30 cellular contexts compared by ENCODE assay signal in the genomic region with DNA sequence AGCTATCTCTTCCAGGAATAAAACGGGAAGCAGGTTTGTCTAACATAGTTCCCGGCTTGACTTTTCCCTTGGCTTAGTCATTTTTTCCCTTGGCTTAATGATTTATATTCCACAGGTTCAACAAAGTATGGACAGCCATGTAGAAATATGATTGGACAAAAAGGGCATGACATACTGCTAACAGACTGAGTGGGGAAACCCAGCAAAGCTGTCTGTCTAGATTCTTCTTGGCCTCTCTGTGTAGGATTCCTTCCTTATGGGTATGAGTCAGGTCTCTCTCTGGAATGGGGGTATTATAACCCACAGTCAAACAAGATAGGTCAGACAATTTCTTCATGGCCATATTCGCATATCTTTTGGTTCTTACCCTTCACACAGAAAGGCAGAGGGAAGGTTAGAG. TPM values are rescaled to one million over a fixed set of nuclear protein-coding genes. Genes with fewer than 3 reads are reported as not detected.
A peak's percentile ranks its signal among the peaks of the same experiment; 100 is the strongest.
DNase-seq lines count a peak whose midpoint lies in the region; ATAC-seq, FAIRE-seq and TF ChIP-seq lines count a peak whose summit lies in the region.
"Had no signal": no experiment of that assay in that cellular context is flagged by ENCODE, and none has a peak within 500 bp of the region (broad histone marks: within the 10 kb centered on the region; RNA-seq: fewer than 3 reads in every experiment).

No MANE protein-coding gene starts in this region.

- H3K27ac ChIP-seq in A549 (peak overlapping the region in 1 of 2 experiments; percentile 55; a peak in 3 of 6 replicates), IMR-90 (ENCODE audit: insufficient read depth, low read length) (no peak overlapping the region)
- H3K27ac ChIP-seq: right atrium auricular region, SJCRH30, tibial artery had no signal

- no peaks in the 10 kb centered on the region for H3K36me3 ChIP-seq in IMR-90 (ENCODE audit: control insufficient read depth, insufficient read depth, low read length)
- H3K36me3 ChIP-seq: right atrium auricular region, SJCRH30, tibial artery had no signal

- in situ Hi-C loops in IMR-90 (cut with MboI; ENCODE audit: low sequenced_read_pairs): loop anchor here (5.0 to 25.0 kb wide), 4 partner anchors 109 to 584 kb away; a partner anchor contains a TSS

- peaks cover 4 to 5% of the 10 kb centered on the region in 2 experiments; a peak in 1 of 4 replicates for H3K79me1 ChIP-seq in IMR-90 (ENCODE audit: low read depth in 1 of 2, low read length in 2 of 2)

- H3K4ac ChIP-seq in IMR-90 (ENCODE audit: low read depth, low read length): no peak overlapping the region

- POLR2A ChIA-PET in A549 (lab: Yijun Ruan, JAX): no interaction called here
- POLR2A ChIA-PET in IMR-90 (lab: Charles Lee; ENCODE audit: unreplicated experiment): no interaction called here

- H4K20me1 ChIP-seq in IMR-90 (ENCODE audit: insufficient read depth, low read length): no peaks in the 10 kb centered on the region

- no peaks in the 10 kb centered on the region for H3K27me3 ChIP-seq in IMR-90 (ENCODE audit: control insufficient read depth, insufficient read depth, low read length)
- H3K27me3 ChIP-seq: right atrium auricular region, SJCRH30 had no signal

- no peak overlapping the region for H2BK120ac ChIP-seq in IMR-90 (ENCODE audit: low read depth, low read length)

- H4K91ac ChIP-seq in IMR-90 (ENCODE audit: insufficient read depth, low read depth, low read length): no peak overlapping the region

- no peak overlapping the region for H2AK5ac ChIP-seq in IMR-90 (ENCODE audit: low read depth, low read length)

- H3K23ac ChIP-seq in IMR-90 (ENCODE audit: low read depth, low read length): peak overlapping the region; percentile 14; the same call in 1 of the 2 replicates

- no peak overlapping the region for H3K14ac ChIP-seq in IMR-90 (replicated peaks; ENCODE audit: low read depth, low read length)

- dilution Hi-C loops in IMR-90 (cut with HindIII; ENCODE audit: low sequenced_read_pairs, unreplicated experiment): loop anchor here (25.0 kb wide), 1 partner anchor 234 kb away; no protein-coding TSS in a partner anchor

- no peak overlapping the region for H2BK5ac ChIP-seq in IMR-90 (ENCODE audit: low read depth, low read length, poor library complexity, severe bottlenecking)

- peaks cover 5% of the 10 kb centered on the region for H3K9me1 ChIP-seq in IMR-90 (ENCODE audit: insufficient read depth, low read length)

- ATAC-seq in A549 (peak; percentile 77 to 92), IMR-90 (ENCODE audit: low read depth) (peak; percentile 62; the same call in 1 of the 2 replicates), GM21825 (IDR thresholded peaks at IDR 0.05; ENCODE audit: unreplicated experiment) (no peak)
- ATAC-seq: GM23338; left colon; naive thymus-derived CD8-positive, alpha-beta T cell; stimulated activated naive CD8-positive, alpha-beta T cell treated with anti-CD3 and anti-CD28 coated beads, Interleukin-15, amount 100 ng/mL, for 72 hours; T-cell had no signal

- H3K4me2 ChIP-seq in A549: peak overlapping the region; percentile 42
- H3K4me2 ChIP-seq in IMR-90 (ENCODE audit: low read depth, low read length): no peak overlapping the region
- H3K4me2 ChIP-seq: GM23338 had no signal

- H4K5ac ChIP-seq in IMR-90 (ENCODE audit: low read depth, low read length): no peak overlapping the region

- TF ChIP-seq RAD21 in A549 (conservative IDR thresholded peaks at IDR 0.05 in 1 of 2, IDR thresholded peaks at IDR 0.05 in 1 of 2) (no peak), IMR-90 (IDR thresholded peaks at IDR 0.05; ENCODE audit: low read length) (no peak)

- H2BK15ac ChIP-seq in IMR-90 (ENCODE audit: low read depth, low read length): no peak overlapping the region

- peak in 1 of 2 experiments; percentile 68 for DNase-seq in A549 (ENCODE audit: low read depth in 1 of 2, low spot score in 1 of 2)
- DNase-seq in IMR-90: peak; percentile 76
- DNase-seq in dermis blood vessel endothelial cell: peak; percentile 51
- peak; percentile 72 for DNase-seq in kidney glomerular epithelial cell (lab: John Stamatoyannopoulos, UW)
- DNase-seq in NCI-H187 treated with DMSO at 0.1 percent for 48 hours (lab: John Stamatoyannopoulos, UW): no peak
- no peak for DNase-seq in NCI-H510A treated with DMSO at 0.1 percent for 48 hours (lab: John Stamatoyannopoulos, UW)
- no peak for DNase-seq in DMS 273 (lab: John Stamatoyannopoulos, UW; ENCODE audit: unreplicated experiment)
- DNase-seq: activated CD4-positive, alpha-beta T cell treated with anti-CD3 and anti-CD28 coated beads for 1 hour; activated gamma-delta T cell treated with Interleukin-2 at 50 U/mL for 16 hours; activated T-cell treated with anti-CD3 and anti-CD28 coated beads, Interleukin-2, amount 50 U/mL, for 1 hour; aorta; cerebellar nuclear complex; COR-L47; KG1; left colon; naive thymus-derived CD8-positive, alpha-beta T cell; NCI-H2171 treated with DMSO at 0.1 percent for 48 hours; NCI-H748 treated with DMSO at 0.1 percent for 48 hours; OCI-M1; SJCRH30; stimulated activated naive CD8-positive, alpha-beta T cell treated with anti-CD3 and anti-CD28 coated beads, Interleukin-15, amount 100 ng/mL, for 72 hours; T-cell; tibial artery had no signal

- H2AFZ ChIP-seq in IMR-90 (replicated peaks; ENCODE audit: low read length, poor library complexity): no peak overlapping the region
- H2AFZ ChIP-seq: GM23338 had no signal

- intact Hi-C loops in IMR-90 (cut with micrococcal nuclease): no loop called here

- no peak overlapping the region for H2AK9ac ChIP-seq in IMR-90 (replicated peaks; ENCODE audit: low read depth, low read length, poor library complexity)

- TF ChIP-seq POLR2A in A549 (IDR thresholded peaks at IDR 0.05; ENCODE audit: low read length) (no peak), IMR-90 (IDR thresholded peaks at IDR 0.05; ENCODE audit: low read depth, low read length) (no peak)

- CTCF ChIA-PET in A549 (lab: Yijun Ruan, JAX) (interaction anchor here (0.9 to 2.4 kb wide), 7 partner anchors 10 to 561 kb away, joined by 3 to 7 read pairs (median 3); a partner anchor contains a TSS), IMR-90 (lab: Yijun Ruan, JAX) (interaction anchor here (0.9 kb wide), 1 partner anchor 561 kb away, joined by 4 read pairs; no protein-coding TSS in a partner anchor)

- H3K4me1 ChIP-seq in A549 (peaks cover 22% of the 10 kb centered on the region), IMR-90 (ENCODE audit: control insufficient read depth, insufficient read depth, low read length) (peaks cover 3% of the 10 kb centered on the region)
- H3K4me1 ChIP-seq: SJCRH30 had no signal

- BruUV-seq in IMR-90 (replicated peaks; lab: Mats Ljungman, UMichigan): no TSS peak

- TF ChIP-seq CTCF in A549 (IDR thresholded peaks at IDR 0.05) (no peak), IMR-90 (conservative IDR thresholded peaks at IDR 0.05; ENCODE audit: low read depth, low read length) (no peak)

- no peak overlapping the region for H3K56ac ChIP-seq in IMR-90 (ENCODE audit: extremely low read depth, insufficient read depth, low read length)

- peak; percentile 67 for FAIRE-seq in A549 (lab: Jason Lieb, UNC)
- FAIRE-seq: A204.1, GM19239, TTC549 had no signal

- H3K4me3 ChIP-seq in A549: no peak overlapping the region
- H3K4me3 ChIP-seq in IMR-90 (ENCODE audit: insufficient read depth, low read depth, low read length): no peak overlapping the region
- H3K4me3 ChIP-seq: GM23338, right atrium auricular region, SJCRH30, tibial artery had no signal

- H3K18ac ChIP-seq in IMR-90 (ENCODE audit: low read depth, low read length): no peak overlapping the region

- no peak overlapping the region for H2BK20ac ChIP-seq in IMR-90 (ENCODE audit: low read depth, low read length)

- H3K9me3 ChIP-seq in A549 (no peaks in the 10 kb centered on the region), IMR-90 (ENCODE audit: control insufficient read depth, insufficient read depth, low read length) (no peaks in the 10 kb centered on the region)
- H3K9me3 ChIP-seq: right atrium auricular region, SJCRH30, tibial artery had no signal

- no peak for TF ChIP-seq EP300 in A549 (IDR thresholded peaks at IDR 0.05)

- no peak overlapping the region; a peak in 1 of 4 replicates for H4K8ac ChIP-seq in IMR-90 (ENCODE audit: low read depth in 2 of 2, low read length in 2 of 2)

- no peak overlapping the region for H3K9ac ChIP-seq in IMR-90 (ENCODE audit: low read depth, low read length)

- WGBS in A549 (ENCODE audit: missing lambda C conversion rate): 22% methylated on average over 3 of the region's 3 CpGs
- no CpG with 5 or more reads among the region's 3 CpGs for WGBS in IMR-90 (ENCODE audit: extremely low coverage in 2 of 2, insufficient read length in 1 of 2), 2 experiments

TF ChIP-seq in A549, 52 proteins besides CTCF, POLR2A, EP300 and RAD21:
- no peak for TF ChIP-seq RFX5 (IDR thresholded peaks at IDR 0.05)
- TF ChIP-seq EHMT2 (IDR thresholded peaks at IDR 0.05; ENCODE audit: low read depth): no peak
- no peak for TF ChIP-seq FOSL2 (IDR thresholded peaks at IDR 0.05)
- TF ChIP-seq FOSL2 (CRISPR knock-in tag; IDR thresholded peaks at IDR 0.05): peak; percentile 44
- TF ChIP-seq BHLHE40 (IDR thresholded peaks at IDR 0.05; ENCODE audit: low read depth, low read length): no peak
- no peak for TF ChIP-seq PHF8 (IDR thresholded peaks at IDR 0.05; ENCODE audit: borderline replicate concordance, low read depth)

TF ChIP-seq in IMR-90, 13 proteins besides CTCF, POLR2A, EP300 and RAD21 (continues in another document):
- TF ChIP-seq NFE2L2 (IDR thresholded peaks at IDR 0.05; ENCODE audit: low read depth, low read length) (no peak), CHD1 (IDR thresholded peaks at IDR 0.05; ENCODE audit: low read depth, low read length) (no peak), FOS (IDR thresholded peaks at IDR 0.05; ENCODE audit: low read depth, low read length) (no peak), MAFK (IDR thresholded peaks at IDR 0.05; ENCODE audit: low read depth, low read length) (no peak), BHLHE40 (IDR thresholded peaks at IDR 0.05; ENCODE audit: low read depth, low read length) (no peak)
- TF ChIP-seq, protein P1, sequence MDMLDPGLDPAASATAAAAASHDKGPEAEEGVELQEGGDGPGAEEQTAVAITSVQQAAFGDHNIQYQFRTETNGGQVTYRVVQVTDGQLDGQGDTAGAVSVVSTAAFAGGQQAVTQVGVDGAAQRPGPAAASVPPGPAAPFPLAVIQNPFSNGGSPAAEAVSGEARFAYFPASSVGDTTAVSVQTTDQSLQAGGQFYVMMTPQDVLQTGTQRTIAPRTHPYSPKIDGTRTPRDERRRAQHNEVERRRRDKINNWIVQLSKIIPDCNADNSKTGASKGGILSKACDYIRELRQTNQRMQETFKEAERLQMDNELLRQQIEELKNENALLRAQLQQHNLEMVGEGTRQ (IDR thresholded peaks at IDR 0.05; ENCODE audit: low read depth, low read length): no peak

RNA-seq across cellular contexts. Expression of a gene that starts 5.7 kb away (rescaled TPM):
- 2.4 and 4.1 TPM in 2 replicates for polyA plus RNA-seq in A549 (2011; rRNA removed)
- polyA plus RNA-seq in A549 (2012; cell fraction: cytosol; rRNA removed): 0.91 and 0.95 TPM in 2 replicates
- polyA plus RNA-seq in A549 (2012; cell fraction: nucleus; rRNA removed): 2.8 TPM in 2 replicates
- 35.4 to 47.5 TPM (median 35.6 TPM) in 3 replicates for polyA plus RNA-seq in A549 (2017; fragmentation: RNase III; extraction: RNeasy Plus Mini Kit Qiagen cat#74134 plus additional on column Dnase treatment)
- polyA minus RNA-seq in A549 (2011; rRNA and poly(A)+ RNA removed): 10.2 and 19.3 TPM in 2 replicates
- total RNA-seq in IMR-90 (2012; rRNA removed): 33.6 and 50.9 TPM in 2 replicates
- 14.1 and 15.7 TPM in 2 replicates for polyA plus RNA-seq in IMR-90 (2012; rRNA removed)
- 3.9 and 6.2 TPM in 2 replicates for polyA plus RNA-seq in IMR-90 (2012; cell fraction: cytosol; rRNA removed)
- polyA plus RNA-seq in IMR-90 (2012; cell fraction: nucleus; rRNA removed; ENCODE audit: low replicate concordance): 3.0 and 23.7 TPM in 2 replicates
- 19.2 and 36.9 TPM in 2 replicates for total RNA-seq in dermis blood vessel endothelial cell
- total RNA-seq: Daoy had no signal

Comparison
In these comparisons a context has a peak if more than half of its experiments do, and no peak if none do; other contexts are left out.
1. DNase-seq: peak in IMR-90 (single experiment), dermis blood vessel endothelial cell (single experiment) and kidney glomerular epithelial cell (single experiment); none in NCI-H187 treated with DMSO at 0.1 percent for 48 hours (single experiment), NCI-H510A treated with DMSO at 0.1 percent for 48 hours (single experiment) and DMS 273 (single experiment).